In genomic region chr17:2050246-2050866, GRCh38 we compare ENCODE assay signal across 8 cellular contexts. TPM values are rescaled to one million over a fixed set of nuclear protein-coding genes. Genes with fewer than 3 reads are reported as not detected.
DNase-seq lines count a peak whose midpoint lies in the region; ATAC-seq and TF ChIP-seq lines count a peak whose summit lies in the region.

No MANE protein-coding gene starts in this region.

- H3K27ac Mint-ChIP-seq in MCF 10A (ENCODE audit: low read depth, unreplicated experiment), result no peak overlapping the region

- no peaks in the 10 kb centered on the region for H3K27me3 Mint-ChIP-seq in MCF 10A (ENCODE audit: insufficient read depth, unreplicated experiment)

- intact Hi-C loops in A673 (cut with micrococcal nuclease; ENCODE audit: unreplicated experiment) (no loop called here), MCF 10A (cut with micrococcal nuclease) (no loop called here)

- H3K9me3 ChIP-seq in A673 (ENCODE audit: low read depth, low read length, poor library complexity, severe bottlenecking) (no peaks in the 10 kb centered on the region), HUES64 (ENCODE audit: insufficient read depth, low read depth, low read length) (no peaks in the 10 kb centered on the region)

- peak; percentile 81 for DNase-seq in A673 (ENCODE audit: low spot score)
- DNase-seq in T-helper 2 cell, result peak; percentile 49 to 71 (median 66)
- peak; percentile 60 for DNase-seq in MCF 10A (ENCODE audit: unreplicated experiment)
- peak; percentile 70 for DNase-seq in iris pigment epithelial cell (ENCODE audit: low read depth)
- peak; percentile 76 for DNase-seq in stimulated activated CD4-positive, alpha-beta T cell treated with anti-CD3 and anti-CD28 coated beads, Interleukin-12 subunit alpha, Interleukin-12 subunit beta, amount 100 ng/mL, for 4 hours

- H3K27me3 ChIP-seq in A673 (replicated peaks; ENCODE audit: insufficient read depth, low read depth, low read length, poor library complexity) (no peaks in the 10 kb centered on the region), HUES64 (ENCODE audit: insufficient read depth, low read length) (peaks cover 75% of the 10 kb centered on the region)

- POLR2A ChIA-PET in A673 (lab: Charles Lee; ENCODE audit: low non-redundant PET) (interaction anchor here (0.6 kb wide), 2 partner anchors 271 to 352 kb away, joined by 3 to 4 read pairs; no protein-coding TSS in a partner anchor), MCF 10A (lab: Yijun Ruan, JAX) (interaction anchor here (0.8 kb wide), 1 partner anchor 25 kb away, joined by 3 read pairs; the partner anchor contains the start of gene RTN4RL1)

- TF ChIP-seq CTCF in A673 (conservative IDR thresholded peaks at IDR 0.05; ENCODE audit: low read depth, low read length) (no peak), MCF 10A (IDR thresholded peaks at IDR 0.05; ENCODE audit: unreplicated experiment) (no peak)

- no peaks in the 10 kb centered on the region for H3K36me3 ChIP-seq in A673 (ENCODE audit: insufficient read depth, low read length, poor library complexity, severe bottlenecking)
- no peaks in the 10 kb centered on the region for H3K36me3 ChIP-seq in HUES64 (ENCODE audit: insufficient read depth, low read length)

- peaks cover 17% of the 10 kb centered on the region for H3K4me1 Mint-ChIP-seq in MCF 10A (ENCODE audit: insufficient read depth, unreplicated experiment)

- H3K9me3 Mint-ChIP-seq in MCF 10A (ENCODE audit: unreplicated experiment), result no peaks in the 10 kb centered on the region

- WGBS in HUES64, result 1% methylated on average over 72 of the region's 72 CpGs

- H3K27ac ChIP-seq in A673 (ENCODE audit: low read depth, low read length, poor library complexity, severe bottlenecking), result peak overlapping the region; percentile 54
- H3K27ac ChIP-seq in HUES64 (ENCODE audit: low read depth, low read length), result no peak overlapping the region

- BruUV-seq in A673 (replicated peaks; lab: Mats Ljungman, UMichigan), result no TSS peak
- BruUV-seq in MCF 10A (replicated peaks; lab: Mats Ljungman, UMichigan), result no TSS peak

- H3K9ac ChIP-seq in HUES64 (ENCODE audit: low read depth, low read length), result no peak overlapping the region

- H3K4me1 ChIP-seq in A673 (ENCODE audit: insufficient read depth, low read length, poor library complexity, severe bottlenecking) (peaks cover 14% of the 10 kb centered on the region), HUES64 (ENCODE audit: insufficient read depth, low read length) (0 out of 2 replicates have a peak, but pooled peaks cover 3% of the 10 kb centered on the region)

- peak overlapping the region; percentile 77 for H3K4me3 Mint-ChIP-seq in MCF 10A (ENCODE audit: unreplicated experiment)

- H3K36me3 Mint-ChIP-seq in MCF 10A (ENCODE audit: insufficient read depth, unreplicated experiment), result peaks cover 5% of the 10 kb centered on the region

- H3K4me3 ChIP-seq in A673 (ENCODE audit: low read depth, low read length, poor library complexity, severe bottlenecking), result peak overlapping the region; percentile 51
- H3K4me3 ChIP-seq in HUES64 (ENCODE audit: low read length), result peak overlapping the region; percentile 40

- ATAC-seq in GM18867 (IDR thresholded peaks at IDR 0.05; ENCODE audit: unreplicated experiment) (peak; percentile 17), GM21717 (IDR thresholded peaks at IDR 0.05; ENCODE audit: unreplicated experiment) (no peak)

- CTCF ChIA-PET in A673 (lab: Charles Lee), result interaction anchor here (0.6 kb wide), 1 partner anchor 191 kb away, joined by 8 read pairs; no protein-coding TSS in a partner anchor
- CTCF ChIA-PET in MCF 10A (lab: Yijun Ruan, JAX), result no interaction called here

RNA-seq across cellular contexts. Expression of gene HIC1, which starts 4.5 kb away (rescaled TPM):
- total RNA-seq in A673 (2021) (0.84 and 1.5 TPM in 2 replicates), MCF 10A (2022) (0.59 and 1.0 TPM in 2 replicates)
- polyA plus RNA-seq in HUES64 (2013, experiment 1 of 2), result 0.15 TPM
- 0.32 TPM for polyA plus RNA-seq in HUES64 (2013, experiment 2 of 2)

RNA-seq across cellular contexts. Expression of gene OVCA2, which starts 8.5 kb away (rescaled TPM):
- total RNA-seq in A673 (2021), result 30.7 and 33.1 TPM in 2 replicates
- polyA plus RNA-seq in HUES64 (2013, experiment 1 of 2), result 24.9 TPM
- polyA plus RNA-seq in HUES64 (2013, experiment 2 of 2), result 23.5 TPM
- total RNA-seq in MCF 10A (2022), result 28.8 and 33.5 TPM in 2 replicates

RNA-seq across cellular contexts. Expression of gene DPH1, which starts 20.4 kb away (rescaled TPM):
- total RNA-seq in A673 (2021) (51.1 and 60.8 TPM in 2 replicates), MCF 10A (2022) (29.7 and 45.2 TPM in 2 replicates)
- polyA plus RNA-seq in HUES64 (2013, experiment 1 of 2), result 16.1 TPM
- 17.9 TPM for polyA plus RNA-seq in HUES64 (2013, experiment 2 of 2)

RNA-seq across cellular contexts. Expression of gene RTN4RL1, which starts 25.2 kb away (rescaled TPM):
- 0.80 and 1.0 TPM in 2 replicates for total RNA-seq in A673 (2021)
- 0.30 TPM for polyA plus RNA-seq in HUES64 (2013, experiment 1 of 2)
- polyA plus RNA-seq in HUES64 (2013, experiment 2 of 2), result 0.57 TPM
- 2.9 and 3.6 TPM in 2 replicates for total RNA-seq in MCF 10A (2022)
